Comparison of ENCODE assay signal across 7 cellular contexts in the genomic region with DNA sequence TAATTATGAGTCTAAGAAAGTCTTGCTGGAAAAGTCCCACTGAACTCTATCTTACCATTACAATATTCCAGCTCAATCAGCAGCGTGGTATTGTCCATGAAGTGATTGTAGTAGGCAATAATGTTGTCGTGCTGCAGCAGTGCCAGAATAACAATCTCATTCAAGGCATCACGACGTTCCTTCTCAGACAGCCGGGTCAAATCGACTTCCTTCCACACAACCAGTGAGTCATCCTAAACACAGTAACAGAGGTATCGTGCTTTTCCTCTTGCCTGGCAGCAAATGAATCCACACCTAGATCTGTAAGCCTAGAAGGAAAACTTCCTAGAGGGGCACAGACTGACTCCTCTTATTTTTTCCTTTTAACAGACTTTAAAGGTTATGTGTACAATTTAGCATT. TPM values are rescaled to one million over a fixed set of nuclear protein-coding genes. Genes with fewer than 3 reads are reported as not detected.
DNase-seq lines count a peak whose midpoint lies in the region; TF ChIP-seq lines count a peak whose summit lies in the region.

No MANE protein-coding gene starts in this region.

- peak overlapping the region; percentile 13 to 72 (median 68) for H3K27ac ChIP-seq in esophagus squamous epithelium

- peak overlapping the region; percentile 64 for H3K4me3 Mint-ChIP-seq in T-helper 2 cell treated with Interferon-gamma antibody and Interleukin-4, amounts not matched to agents 5 μg/mL and 100 μg/mL, for 36 hours

- DNase-seq in HK-2 (ENCODE audit: unreplicated experiment) (peak; percentile 33), esophagus squamous epithelium (lab: John Stamatoyannopoulos, UW) (no peak), NCI-H2029 (lab: John Stamatoyannopoulos, UW) (no peak), NCI-H748 (lab: John Stamatoyannopoulos, UW; ENCODE audit: unreplicated experiment) (no peak)
- DNase-seq in T-helper 2 cell treated with Interferon-gamma antibody and Interleukin-4, amounts not matched to agents 5 μg/mL and 100 μg/mL, for 36 hours (ENCODE audit: low spot score), result no peak
- peak; percentile 18 to 32 for DNase-seq in stimulated activated CD4-positive, alpha-beta T cell treated with anti-CD3 and anti-CD28 coated beads, Interleukin-2, amount 100 ng/mL, for 24 hours
- DNase-seq in activated CD4-positive, CD25-positive, alpha-beta regulatory T cell treated with anti-CD3 and anti-CD28 coated beads, Interleukin-2, amount 50 U/mL, for 72 hours, result no peak

- no peak overlapping the region for H3K4me3 ChIP-seq in esophagus squamous epithelium

- H3K9me3 ChIP-seq in esophagus squamous epithelium, result no peaks in the 10 kb centered on the region

- no peaks in the 10 kb centered on the region for H3K27me3 Mint-ChIP-seq in T-helper 2 cell treated with Interferon-gamma antibody and Interleukin-4, amounts not matched to agents 5 μg/mL and 100 μg/mL, for 36 hours (ENCODE audit: low read depth)

- peaks cover 0 to 35% (median 4%) of the 10 kb centered on the region in 3 donors for H3K36me3 ChIP-seq in esophagus squamous epithelium

- peaks cover 10 to 75% (median 38%) of the 10 kb centered on the region in 3 donors for H3K4me1 ChIP-seq in esophagus squamous epithelium

- WGBS in esophagus squamous epithelium, 2 donors, result 13 to 19% methylated on average over 7 of the region's 7 CpGs

- H3K36me3 Mint-ChIP-seq in T-helper 2 cell treated with Interferon-gamma antibody and Interleukin-4, amounts not matched to agents 5 μg/mL and 100 μg/mL, for 36 hours (ENCODE audit: low read depth), result peaks cover 30% of the 10 kb centered on the region

- no peak for TF ChIP-seq POLR2A in esophagus squamous epithelium (IDR thresholded peaks at IDR 0.05)

- H3K9me3 Mint-ChIP-seq in T-helper 2 cell treated with Interferon-gamma antibody and Interleukin-4, amounts not matched to agents 5 μg/mL and 100 μg/mL, for 36 hours, result no peaks in the 10 kb centered on the region

- H3K27me3 ChIP-seq in esophagus squamous epithelium, result no peaks in the 10 kb centered on the region

- peak overlapping the region; percentile 59 for H3K27ac Mint-ChIP-seq in T-helper 2 cell treated with Interferon-gamma antibody and Interleukin-4, amounts not matched to agents 5 μg/mL and 100 μg/mL, for 36 hours

- H3K4me1 Mint-ChIP-seq in T-helper 2 cell treated with Interferon-gamma antibody and Interleukin-4, amounts not matched to agents 5 μg/mL and 100 μg/mL, for 36 hours (ENCODE audit: low read depth), result peaks cover 28% of the 10 kb centered on the region

- TF ChIP-seq CTCF in esophagus squamous epithelium (IDR thresholded peaks at IDR 0.05), result no peak

- intact Hi-C loops in esophagus squamous epithelium (cut with DNase I), result no loop called here

RNA-seq across cellular contexts. Expression of a gene that starts 2.9 kb away (rescaled TPM):
- 10 to 100 TPM; 16.6 to 37.2 (median 17.8) TPM for total RNA-seq in esophagus squamous epithelium

RNA-seq across cellular contexts. Expression of a gene that starts 52.4 kb away (rescaled TPM):
- total RNA-seq in esophagus squamous epithelium, result 100 to 1,000 TPM; 174 to 267 (median 206) TPM

RNA-seq across cellular contexts. Expression of a gene that starts 54.5 kb away (rescaled TPM):
- total RNA-seq in esophagus squamous epithelium, result 1 to 10 TPM in 3 of 4 donors, under 1 TPM in 1; 0.64 to 5.0 (median 2.2) TPM

Comparison
In these comparisons a context has a peak if more than half of its experiments do, and no peak if none do; other contexts are left out.
1. DNase-seq: peak in HK-2 (single experiment) and stimulated activated CD4-positive, alpha-beta T cell treated with anti-CD3 and anti-CD28 coated beads, Interleukin-2, amount 100 ng/mL, for 24 hours (2 of 2); none in T-helper 2 cell treated with Interferon-gamma antibody and Interleukin-4, amounts not matched to agents 5 μg/mL and 100 μg/mL, for 36 hours (single experiment), esophagus squamous epithelium (single experiment), NCI-H2029 (single experiment), activated CD4-positive, CD25-positive, alpha-beta regulatory T cell treated with anti-CD3 and anti-CD28 coated beads, Interleukin-2, amount 50 U/mL, for 72 hours (single experiment) and NCI-H748 (single experiment).